ENCODE assay signal across 30 cellular contexts in genomic region chr12:128138125-128138524, GRCh38.
"Had no signal": no experiment of that assay in that cellular context is flagged by ENCODE, and none has a peak within 500 bp of the region (broad histone marks: within the 10 kb centered on the region; RNA-seq: fewer than 3 reads in every experiment).

No MANE protein-coding gene starts in this region.

- H3K4me2 ChIP-seq: smooth muscle cell had no signal

- H3K36me3 Mint-ChIP-seq: activated naive CD4-positive, alpha-beta T cell treated with anti-CD3 and anti-CD28 coated beads, Interleukin-2, amount 10 ng/mL, durations not matched to agents 7 days and 5 days; activated naive CD8-positive, alpha-beta T cell treated with anti-CD3 and anti-CD28 coated beads, Interleukin-2, amount 10 ng/mL, durations not matched to agents 7 days and 5 days; naive thymus-derived CD4-positive, alpha-beta T cell; stimulated activated memory B cell treated with anti-CD40 and anti-IgM and Interleukin-4, amounts not matched to agents 10 μg/mL and 1 μg/mL and 100 μg/mL, for 72 hours; type B pancreatic cell had no signal

- H3K9me3 ChIP-seq: ascending aorta, gastrocnemius medialis, left ventricle myocardium inferior, right atrium auricular region, vagina had no signal

- H3K27ac Mint-ChIP-seq: activated naive CD4-positive, alpha-beta T cell treated with anti-CD3 and anti-CD28 coated beads, Interleukin-2, amount 10 ng/mL, durations not matched to agents 7 days and 5 days; activated naive CD8-positive, alpha-beta T cell treated with anti-CD3 and anti-CD28 coated beads, Interleukin-2, amount 10 ng/mL, durations not matched to agents 7 days and 5 days; activated T-cell treated with anti-CD3 and anti-CD28 coated beads, Interleukin-2, amount 50 U/mL, for 24 hours; effector memory CD8-positive, alpha-beta T cell; stimulated activated memory B cell treated with anti-CD40 and anti-IgM and Interleukin-4, amounts not matched to agents 10 μg/mL and 1 μg/mL and 100 μg/mL, for 72 hours; stimulated activated naive CD8-positive, alpha-beta T cell treated with anti-CD3 and anti-CD28 coated beads, Interleukin-15, amount 100 ng/mL, for 72 hours; type B pancreatic cell had no signal

- FAIRE-seq: TTC549 had no signal

- DNase-seq: activated CD4-positive, alpha-beta T cell treated with anti-CD3 and anti-CD28 coated beads for 48 hours; activated CD4-positive, alpha-beta T cell treated with anti-CD3 and anti-CD28 coated beads, Interleukin-2, amount 50 U/mL, for 48 hours; activated CD8-positive, alpha-beta memory T cell treated with anti-CD3 and anti-CD28 coated beads, Interleukin-2, amount 50 U/mL, for 48 hours; activated gamma-delta T cell; activated naive CD4-positive, alpha-beta T cell treated with anti-CD3 and anti-CD28 coated beads, Interleukin-2, amount 10 ng/mL, durations not matched to agents 7 days and 5 days; activated naive CD8-positive, alpha-beta T cell treated with anti-CD3 and anti-CD28 coated beads, Interleukin-2, amount 10 ng/mL, durations not matched to agents 7 days and 5 days; activated T-cell treated with anti-CD3 and anti-CD28 coated beads, Interleukin-2, amount 50 U/mL, for 24 hours; brain microvascular endothelial cell; cortex of kidney; effector memory CD8-positive, alpha-beta T cell; erythroblast; gastrocnemius medialis; glutamatergic neuron; left ventricle myocardium inferior; midbrain; naive thymus-derived CD4-positive, alpha-beta T cell; nucleus accumbens; stimulated activated CD4-positive, alpha-beta T cell treated with anti-CD3 and anti-CD28 coated beads, Interleukin-1b, Interleukin-23, amount 100 ng/mL, for 48 hours; stimulated activated CD4-positive, alpha-beta T cell treated with anti-CD3 and anti-CD28 coated beads, Interleukin-4, amount 100 ng/mL, for 4 hours; stimulated activated CD8-positive, alpha-beta memory T cell treated with anti-CD3 and anti-CD28 coated beads, Interleukin-4, amount 100 ng/mL, for 48 hours; stimulated activated naive CD8-positive, alpha-beta T cell treated with anti-CD3 and anti-CD28 coated beads, Interleukin-15, amount 100 ng/mL, for 72 hours; substantia nigra had no signal

- H3K9me3 Mint-ChIP-seq: type B pancreatic cell had no signal

- H3K27ac ChIP-seq: ascending aorta, brain microvascular endothelial cell, gastrocnemius medialis, right atrium auricular region, vagina, VCaP had no signal

- H3K4me3 Mint-ChIP-seq: activated naive CD4-positive, alpha-beta T cell treated with anti-CD3 and anti-CD28 coated beads, Interleukin-2, amount 10 ng/mL, durations not matched to agents 7 days and 5 days; activated naive CD8-positive, alpha-beta T cell treated with anti-CD3 and anti-CD28 coated beads, Interleukin-2, amount 10 ng/mL, durations not matched to agents 7 days and 5 days; activated T-cell treated with anti-CD3 and anti-CD28 coated beads, Interleukin-2, amount 50 U/mL, for 24 hours; effector memory CD8-positive, alpha-beta T cell; naive thymus-derived CD4-positive, alpha-beta T cell; stimulated activated naive CD8-positive, alpha-beta T cell treated with anti-CD3 and anti-CD28 coated beads, Interleukin-15, amount 100 ng/mL, for 72 hours; type B pancreatic cell had no signal

- H3K36me3 ChIP-seq: ascending aorta, brain microvascular endothelial cell, gastrocnemius medialis, left ventricle myocardium inferior, right atrium auricular region, vagina had no signal

- ATAC-seq: effector memory CD8-positive, alpha-beta T cell; gastrocnemius medialis; naive thymus-derived CD4-positive, alpha-beta T cell; stimulated activated memory B cell treated with anti-CD40 and anti-IgM and Interleukin-4, amounts not matched to agents 10 μg/mL and 1 μg/mL and 100 μg/mL, for 72 hours; stimulated activated naive CD8-positive, alpha-beta T cell treated with anti-CD3 and anti-CD28 coated beads, Interleukin-15, amount 100 ng/mL, for 72 hours had no signal

- H3K27me3 Mint-ChIP-seq: activated naive CD4-positive, alpha-beta T cell treated with anti-CD3 and anti-CD28 coated beads, Interleukin-2, amount 10 ng/mL, durations not matched to agents 7 days and 5 days; activated naive CD8-positive, alpha-beta T cell treated with anti-CD3 and anti-CD28 coated beads, Interleukin-2, amount 10 ng/mL, durations not matched to agents 7 days and 5 days; activated T-cell treated with anti-CD3 and anti-CD28 coated beads, Interleukin-2, amount 50 U/mL, for 24 hours; effector memory CD8-positive, alpha-beta T cell; naive thymus-derived CD4-positive, alpha-beta T cell; stimulated activated memory B cell treated with anti-CD40 and anti-IgM and Interleukin-4, amounts not matched to agents 10 μg/mL and 1 μg/mL and 100 μg/mL, for 72 hours; stimulated activated naive CD8-positive, alpha-beta T cell treated with anti-CD3 and anti-CD28 coated beads, Interleukin-15, amount 100 ng/mL, for 72 hours; type B pancreatic cell had no signal

- H3K4me1 ChIP-seq: ascending aorta, gastrocnemius medialis, right atrium auricular region, vagina had no signal

- H3K4me1 Mint-ChIP-seq: activated naive CD4-positive, alpha-beta T cell treated with anti-CD3 and anti-CD28 coated beads, Interleukin-2, amount 10 ng/mL, durations not matched to agents 7 days and 5 days; activated naive CD8-positive, alpha-beta T cell treated with anti-CD3 and anti-CD28 coated beads, Interleukin-2, amount 10 ng/mL, durations not matched to agents 7 days and 5 days; stimulated activated naive CD8-positive, alpha-beta T cell treated with anti-CD3 and anti-CD28 coated beads, Interleukin-15, amount 100 ng/mL, for 72 hours had no signal

- H3K27me3 ChIP-seq: ascending aorta, brain microvascular endothelial cell, gastrocnemius medialis, right atrium auricular region, vagina had no signal

- H3K4me3 ChIP-seq: ascending aorta, gastrocnemius medialis, left ventricle myocardium inferior, right atrium auricular region, smooth muscle cell, vagina had no signal
